ENCODE assay signal across 21 cellular contexts in the genomic region with DNA sequence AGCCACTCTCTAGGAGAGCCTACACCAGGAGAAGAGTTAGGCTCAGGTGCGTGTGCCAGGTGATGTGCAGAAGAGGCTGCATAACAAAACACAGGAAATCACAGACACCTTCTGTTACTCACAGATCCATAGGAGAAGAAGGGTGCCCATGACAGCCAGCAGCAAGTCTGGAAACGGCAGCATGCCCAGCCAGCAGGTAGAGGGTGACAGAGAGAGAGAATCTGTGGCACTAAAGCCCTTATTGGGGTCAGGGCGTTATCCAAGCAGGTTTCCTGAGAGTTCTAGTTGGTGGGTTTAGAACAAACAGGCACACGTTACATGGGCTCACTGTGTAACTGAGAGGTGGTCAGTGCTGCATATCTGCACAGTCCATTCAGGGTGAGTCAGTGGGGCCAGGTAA. TPM values are rescaled to one million over a fixed set of nuclear protein-coding genes. Genes with fewer than 3 reads are reported as not detected.
"Had no signal": no experiment of that assay in that cellular context is flagged by ENCODE, and none has a peak within 500 bp of the region (broad histone marks: within the 10 kb centered on the region; RNA-seq: fewer than 3 reads in every experiment).

No MANE protein-coding gene starts in this region.

- H3K4me1 Mint-ChIP-seq: IgD-negative memory B cell had no signal

- H3K4me3 ChIP-seq: K562 had no signal

- DNase-seq: Kasumi-1, MM.1S, NCI-H1092 treated with DMSO at 0.1 percent for 48 hours, NCI-H1436, NCI-H187, NCI-H2029 treated with DMSO at 0.1 percent for 48 hours, NCI-H226, NCI-H524, NCI-H526 treated with DMSO at 0.1 percent for 48 hours, NCI-H774, PC-3, SHP77, SK-N-SH, SW 1271 had no signal

- H3K9me3 Mint-ChIP-seq: IgD-negative memory B cell had no signal

- H3K27ac Mint-ChIP-seq: IgD-negative memory B cell had no signal

- H3K4me3 Mint-ChIP-seq: IgD-negative memory B cell had no signal

- FAIRE-seq: K562 had no signal

- H3K36me3 Mint-ChIP-seq: IgD-negative memory B cell had no signal

- H3K4me2 ChIP-seq: KMS-11, SK-N-SH had no signal

- H3K27ac ChIP-seq: KMS-11, RWPE1 had no signal

- H3K9ac ChIP-seq: KMS-11, SK-N-SH had no signal

- H3K9me3 ChIP-seq: SK-N-SH had no signal

RNA-seq across cellular contexts. Expression of gene SLC8A3, which starts 14.9 kb away (rescaled TPM):
- total RNA-seq: K562, NCI-H460, OCI-LY7, PC-3, SK-MEL-5 had no signal
- polyA plus RNA-seq: IgD-negative memory B cell, K562 had no signal
